In the genomic region with DNA sequence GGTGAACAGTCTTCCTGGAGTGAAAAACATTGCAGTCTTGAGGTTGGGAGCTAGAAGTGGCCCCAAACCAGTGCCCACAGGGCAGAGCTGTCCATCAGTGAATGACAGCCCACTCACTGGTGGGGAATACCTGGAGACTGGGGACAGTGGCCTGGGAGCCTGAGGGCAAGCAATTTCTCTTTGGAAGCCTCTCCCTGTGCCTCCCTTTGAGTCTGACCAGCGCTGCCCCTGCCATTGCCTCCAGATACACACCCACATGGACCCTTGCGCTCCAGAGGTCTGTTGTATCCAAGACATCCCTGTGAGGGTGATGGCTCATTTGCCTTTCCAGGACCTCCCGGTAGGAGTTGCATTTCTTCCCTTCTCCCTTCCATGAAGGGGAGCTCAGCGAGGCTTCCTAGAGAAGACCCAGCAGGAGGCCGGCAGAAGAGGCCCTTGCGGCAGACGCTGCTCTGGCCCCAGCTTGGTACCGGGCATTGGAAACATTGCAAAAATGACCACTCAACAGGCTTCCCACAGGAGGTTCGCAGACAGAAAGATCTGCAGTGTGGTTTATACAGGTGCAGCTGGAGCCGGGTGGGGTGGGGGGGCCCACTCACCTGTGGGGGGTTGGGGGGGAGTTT, we compare ENCODE assay signal across 1 cellular context.
TF ChIP-seq lines count a peak whose summit lies in the region.

No MANE protein-coding gene starts in this region.

TF ChIP-seq in H1, 55 proteins besides CTCF, POLR2A, EP300 and RAD21:
- TF ChIP-seq SP2 (IDR thresholded peaks at IDR 0.05; ENCODE audit: low read length) = no peak
- no peak for TF ChIP-seq SIX5 (IDR thresholded peaks at IDR 0.05; ENCODE audit: low read depth, low read length)
- TF ChIP-seq EZH2 (IDR thresholded peaks at IDR 0.05; ENCODE audit: low read depth, low read length, severe bottlenecking) = no peak
- TF ChIP-seq E2F6 (IDR thresholded peaks at IDR 0.05) = no peak
- no peak for TF ChIP-seq EGR1 (IDR thresholded peaks at IDR 0.05; ENCODE audit: borderline replicate concordance, low read depth, low read length)
- no peak for TF ChIP-seq SUZ12 (IDR thresholded peaks at IDR 0.05; ENCODE audit: low read length)
- no peak for TF ChIP-seq CHD1 (IDR thresholded peaks at IDR 0.05; ENCODE audit: low read depth, low read length)
- no peak for TF ChIP-seq SP4 (IDR thresholded peaks at IDR 0.05; ENCODE audit: low read length)
- TF ChIP-seq RBBP5 (IDR thresholded peaks at IDR 0.05; ENCODE audit: borderline replicate concordance, low read depth, low read length) = no peak
- TF ChIP-seq TAF7 (optimal IDR thresholded peaks at IDR 0.05; ENCODE audit: borderline replicate concordance, low read depth, low read length) = no peak
- no peak for TF ChIP-seq SRF (IDR thresholded peaks at IDR 0.05; ENCODE audit: low read depth, low read length)
- TF ChIP-seq MAFK (IDR thresholded peaks at IDR 0.05; ENCODE audit: low read depth, low read length) = no peak
- no peak for TF ChIP-seq KDM1A (IDR thresholded peaks at IDR 0.05; ENCODE audit: borderline replicate concordance, low read length)
TF ChIP-seq in H1: peak in this region for 0.
